Comparison of ENCODE assay signal across 2 cellular contexts in genomic region chr1:28890435-28890834, GRCh38.
TF ChIP-seq lines count a peak whose summit lies in the region.

No MANE protein-coding gene starts in this region.

TF ChIP-seq in HCT116, 20 proteins besides CTCF, POLR2A, EP300 and RAD21:
- no peak for TF ChIP-seq FOSL1 (IDR thresholded peaks at IDR 0.05; ENCODE audit: low read depth)
- no peak for TF ChIP-seq ZFX (IDR thresholded peaks at IDR 0.05)
- no peak for TF ChIP-seq ATF3 (IDR thresholded peaks at IDR 0.05)
- no peak for TF ChIP-seq EZH2phosphoT487 (IDR thresholded peaks at IDR 0.05; ENCODE audit: borderline replicate concordance)
- no peak for TF ChIP-seq TCF7L2 (IDR thresholded peaks at IDR 0.05; ENCODE audit: borderline replicate concordance, extremely low read depth, insufficient read depth, insufficient read length)

TF ChIP-seq in K562, 482 proteins besides CTCF, POLR2A, EP300 and RAD21 (continued from another document):
- TF ChIP-seq ADNP (tag; IDR thresholded peaks at IDR 0.05) (no peak), KAT8 (IDR thresholded peaks at IDR 0.05; ENCODE audit: low read depth) (no peak), SRSF9 (IDR thresholded peaks at IDR 0.05; ENCODE audit: borderline replicate concordance, low read depth, low read length) (no peak), ZBTB7A (IDR thresholded peaks at IDR 0.05; ENCODE audit: borderline replicate concordance, control insufficient read depth, low read depth, low read length) (no peak), ZBED1 (IDR thresholded peaks at IDR 0.05) (no peak), STAT5B (CRISPR knock-in tag; IDR thresholded peaks at IDR 0.05) (no peak), RFX7 (CRISPR knock-in tag; IDR thresholded peaks at IDR 0.05) (no peak), SNRNP70 (optimal IDR thresholded peaks at IDR 0.05; ENCODE audit: low read depth, low read length) (no peak), CBFA2T3 (IDR thresholded peaks at IDR 0.05) (peak; percentile 42; the same call in 1 of the 2 replicates), SAFB (IDR thresholded peaks at IDR 0.05; ENCODE audit: borderline replicate concordance, low read depth, low read length) (no peak), MXI1 (IDR thresholded peaks at IDR 0.05; ENCODE audit: low read depth, low read length) (no peak), MYBL2 (IDR thresholded peaks at IDR 0.05; ENCODE audit: low read depth) (no peak), MYBL2 (CRISPR knock-in tag; IDR thresholded peaks at IDR 0.05; ENCODE audit: borderline replicate concordance) (no peak)
